In the genomic region with DNA sequence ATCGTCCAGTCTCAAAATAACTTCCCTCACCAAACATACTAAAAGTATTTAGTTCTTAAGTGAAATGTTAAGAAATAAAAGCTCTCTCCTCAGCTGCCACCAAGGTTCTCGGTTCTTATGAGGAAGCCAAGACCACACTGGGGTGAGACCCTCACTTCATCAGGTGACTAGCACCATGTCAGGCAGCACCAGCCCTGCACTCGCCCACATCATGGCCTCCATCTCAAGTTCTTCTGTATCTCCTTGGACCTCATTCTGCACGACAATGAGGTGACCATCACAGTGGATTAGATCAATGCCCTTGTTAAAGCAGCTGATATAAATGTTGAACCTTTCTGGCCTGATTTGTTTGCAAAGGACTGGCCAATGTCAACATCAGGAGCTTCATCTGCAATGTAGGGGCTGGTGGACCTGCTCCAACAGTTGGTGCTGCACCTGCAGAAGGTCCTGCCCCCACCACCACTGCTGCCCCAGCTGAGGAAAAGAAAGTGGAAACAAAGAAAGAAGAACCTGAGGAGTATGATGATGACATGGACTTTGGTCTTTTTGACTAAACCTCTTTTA, we compare ENCODE assay signal across 13 cellular contexts. TPM values are rescaled to one million over a fixed set of nuclear protein-coding genes. Genes with fewer than 3 reads are reported as not detected.
DNase-seq lines count a peak whose midpoint lies in the region; ATAC-seq, FAIRE-seq and TF ChIP-seq lines count a peak whose summit lies in the region.
"Had no signal": no experiment of that assay in that cellular context is flagged by ENCODE, and none has a peak within 500 bp of the region (broad histone marks: within the 10 kb centered on the region; RNA-seq: fewer than 3 reads in every experiment).

No MANE protein-coding gene starts in this region.

- peak; percentile 40 for FAIRE-seq in HTR-8/SVneo (lab: Jason Lieb, UNC)
- FAIRE-seq: H54 had no signal

- peak overlapping the region; percentile 29 for H3K27ac Mint-ChIP-seq in activated T-cell treated with anti-CD3 and anti-CD28 coated beads, Interleukin-2, amount 50 U/mL, for 24 hours

- H3K27me3 Mint-ChIP-seq in activated T-cell treated with anti-CD3 and anti-CD28 coated beads, Interleukin-2, amount 50 U/mL, for 24 hours, result no peaks in the 10 kb centered on the region
- H3K27me3 Mint-ChIP-seq in activated T-cell treated with anti-CD3 and anti-CD28 coated beads, Interleukin-2, amount 50 U/mL, for 4 hours (ENCODE audit: low read depth), result no peaks in the 10 kb centered on the region

- H3K9me3 Mint-ChIP-seq in activated T-cell treated with anti-CD3 and anti-CD28 coated beads, Interleukin-2, amount 50 U/mL, for 24 hours, result no peaks in the 10 kb centered on the region
- no peaks in the 10 kb centered on the region for H3K9me3 Mint-ChIP-seq in activated T-cell treated with anti-CD3 and anti-CD28 coated beads, Interleukin-2, amount 50 U/mL, for 4 hours

- H3K36me3 Mint-ChIP-seq in activated T-cell treated with anti-CD3 and anti-CD28 coated beads, Interleukin-2, amount 50 U/mL, for 24 hours (ENCODE audit: low read depth), result peaks cover 83% of the 10 kb centered on the region
- H3K36me3 Mint-ChIP-seq in activated T-cell treated with anti-CD3 and anti-CD28 coated beads, Interleukin-2, amount 50 U/mL, for 4 hours (ENCODE audit: insufficient read depth), result peaks cover 39% of the 10 kb centered on the region

- ATAC-seq in activated T-cell treated with anti-CD3 and anti-CD28 coated beads, Interleukin-2, amount 50 U/mL, for 4 hours, result no peak
- peak; percentile 66 for ATAC-seq in left colon
- ATAC-seq in mucosa of descending colon, result peak; percentile 46
- ATAC-seq in left ventricle myocardium superior, result no peak
- ATAC-seq: HCT116 had no signal

- DNase-seq in activated T-cell treated with anti-CD3 and anti-CD28 coated beads, Interleukin-2, amount 50 U/mL, for 24 hours, result no peak
- no peak for DNase-seq in activated T-cell treated with anti-CD3 and anti-CD28 coated beads, Interleukin-2, amount 50 U/mL, for 4 hours
- DNase-seq in HTR-8/SVneo (ENCODE audit: insufficient read length, low spot score) (no peak), left colon (no peak), mucosa of descending colon (no peak), left ventricle myocardium superior (no peak), mucosa of gallbladder (ENCODE audit: low spot score) (no peak), cerebellar nuclear complex (lab: John Stamatoyannopoulos, UW) (no peak)
- DNase-seq: Calu3, DMS 273 treated with DMSO at 0.1 percent for 48 hours, IMR-90 had no signal

- peaks cover 34% of the 10 kb centered on the region for H3K4me1 Mint-ChIP-seq in activated T-cell treated with anti-CD3 and anti-CD28 coated beads, Interleukin-2, amount 50 U/mL, for 24 hours (ENCODE audit: low read depth)
- peaks cover 15% of the 10 kb centered on the region for H3K4me1 Mint-ChIP-seq in activated T-cell treated with anti-CD3 and anti-CD28 coated beads, Interleukin-2, amount 50 U/mL, for 4 hours (ENCODE audit: low read depth)

- no peak overlapping the region for H3K4me3 Mint-ChIP-seq in activated T-cell treated with anti-CD3 and anti-CD28 coated beads, Interleukin-2, amount 50 U/mL, for 24 hours
- no peak overlapping the region for H3K4me3 Mint-ChIP-seq in activated T-cell treated with anti-CD3 and anti-CD28 coated beads, Interleukin-2, amount 50 U/mL, for 4 hours

- no peak overlapping the region for H3K4me3 ChIP-seq in mucosa of descending colon

- no peak for TF ChIP-seq CTCF in mucosa of descending colon (IDR thresholded peaks at IDR 0.05)

- H3K36me3 ChIP-seq in mucosa of descending colon (ENCODE audit: low read depth), result no peaks in the 10 kb centered on the region

- H3K4me1 ChIP-seq in mucosa of descending colon (ENCODE audit: low read depth), result no peaks in the 10 kb centered on the region

- intact Hi-C loops in left colon (cut with DNase I, micrococcal nuclease), result no loop called here
- intact Hi-C loops in mucosa of descending colon (cut with DNase I, micrococcal nuclease), result no loop called here
- intact Hi-C loops in left ventricle myocardium superior (cut with micrococcal nuclease), result no loop called here

- H3K9me3 ChIP-seq in mucosa of descending colon, result no peaks in the 10 kb centered on the region

RNA-seq across cellular contexts. Expression of gene SEC23A, which starts 12.4 kb away (rescaled TPM):
- total RNA-seq in activated T-cell treated with anti-CD3 and anti-CD28 coated beads, Interleukin-2, amount 50 U/mL, for 4 hours, result 10 to 100 TPM; 33.8 to 46.5 (median 33.8) TPM
- 100 to 1,000 TPM; 111 to 121 TPM for total RNA-seq in left colon
- total RNA-seq in mucosa of descending colon, result 100 to 1,000 TPM in 2 of 3 donors, 10 to 100 TPM in 1; 84.4 to 148 (median 122) TPM
- total RNA-seq in left ventricle myocardium superior, result 85.5 TPM
- 72.3 TPM for total RNA-seq in mucosa of gallbladder

RNA-seq across cellular contexts. Expression of gene GEMIN2, which starts 23.5 kb away (rescaled TPM):
- 10 to 100 TPM; 19.5 to 21.2 (median 21.1) TPM for total RNA-seq in activated T-cell treated with anti-CD3 and anti-CD28 coated beads, Interleukin-2, amount 50 U/mL, for 4 hours
- total RNA-seq in left colon (1 to 10 TPM; 5.0 to 5.5 TPM), mucosa of descending colon (1 to 10 TPM; 7.9 to 8.2 (median 8.1) TPM), left ventricle myocardium superior (7.7 TPM), mucosa of gallbladder (9.4 TPM)

Comparison
In these comparisons a context has a peak if more than half of its experiments do, and no peak if none do; other contexts are left out.
1. ATAC-seq: peak in left colon (single experiment) and mucosa of descending colon (single experiment); none in activated T-cell treated with anti-CD3 and anti-CD28 coated beads, Interleukin-2, amount 50 U/mL, for 4 hours (0 of 2) and left ventricle myocardium superior (single experiment).